Comparison of ENCODE assay signal across 23 cellular contexts in the genomic region with DNA sequence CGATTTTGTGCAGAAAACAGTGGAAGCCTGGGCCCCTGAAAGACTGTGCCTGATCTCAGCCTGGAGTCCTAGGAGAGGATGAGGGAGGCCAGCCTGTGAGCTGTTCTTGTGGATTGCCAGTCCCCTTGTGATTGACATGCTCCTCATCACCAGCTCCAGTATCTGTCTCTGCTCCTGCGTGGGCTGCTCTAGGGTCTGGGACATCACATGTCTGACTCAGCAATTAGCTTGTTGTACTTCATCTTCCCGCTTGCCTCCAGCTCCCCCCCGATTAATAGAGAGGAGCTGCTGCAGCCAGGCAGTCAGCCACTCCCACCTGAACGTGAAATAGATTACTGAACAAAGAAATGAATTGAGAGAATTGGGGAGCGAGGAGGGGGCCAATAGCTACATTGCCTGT.
"Had no signal": no experiment of that assay in that cellular context is flagged by ENCODE, and none has a peak within 500 bp of the region (broad histone marks: within the 10 kb centered on the region; RNA-seq: fewer than 3 reads in every experiment).

No MANE protein-coding gene starts in this region.

- H3K27ac Mint-ChIP-seq: activated naive CD8-positive, alpha-beta T cell; activated T-helper 2 cell treated with anti-CD3 and anti-CD28 coated beads, Interferon-gamma antibody, Interleukin-2, Interleukin-4, amounts not matched to agents 10 μg/mL and 5 μg/mL and 100 μg/mL, durations not matched to agents 14 hours and 24 hours and 36 hours; effector memory CD8-positive, alpha-beta T cell; immature natural killer cell; stimulated activated naive B cell treated with anti-CD40 and anti-IgM and Interleukin-4, amounts not matched to agents 10 μg/mL and 1 μg/mL and 100 μg/mL, for 72 hours; T-cell; T-helper 2 cell treated with Interferon-gamma antibody and Interleukin-4, amounts not matched to agents 5 μg/mL and 100 μg/mL, for 36 hours had no signal

- FAIRE-seq: frontal cortex had no signal

- H3K4me3 ChIP-seq: adrenal gland, ascending aorta, esophagus muscularis mucosa, hepatocyte, left ventricle myocardium inferior, thoracic aorta, upper lobe of left lung had no signal

- H3K9me3 Mint-ChIP-seq: activated T-cell treated with anti-CD3 and anti-CD28 coated beads, Interleukin-2, amount 50 U/mL, for 4 hours; activated T-helper 2 cell treated with anti-CD3 and anti-CD28 coated beads, Interferon-gamma antibody, Interleukin-2, Interleukin-4, amounts not matched to agents 10 μg/mL and 5 μg/mL and 100 μg/mL, durations not matched to agents 14 hours and 24 hours and 36 hours; effector memory CD8-positive, alpha-beta T cell; stimulated activated naive B cell treated with anti-CD40 and anti-IgM and Interleukin-4, amounts not matched to agents 10 μg/mL and 1 μg/mL and 100 μg/mL, for 72 hours; T-cell; T-helper 2 cell treated with Interferon-gamma antibody and Interleukin-4, amounts not matched to agents 5 μg/mL and 100 μg/mL, for 36 hours had no signal

- H3K27me3 ChIP-seq: adrenal gland, ascending aorta, brain microvascular endothelial cell, esophagus muscularis mucosa, hepatocyte, upper lobe of left lung had no signal

- H3K4me3 Mint-ChIP-seq: activated naive CD8-positive, alpha-beta T cell; activated T-cell treated with anti-CD3 and anti-CD28 coated beads, Interleukin-2, amount 50 U/mL, for 4 hours; effector memory CD8-positive, alpha-beta T cell; immature natural killer cell; stimulated activated naive B cell treated with anti-CD40 and anti-IgM and Interleukin-4, amounts not matched to agents 10 μg/mL and 1 μg/mL and 100 μg/mL, for 72 hours; T-cell; T-helper 2 cell treated with Interferon-gamma antibody and Interleukin-4, amounts not matched to agents 5 μg/mL and 100 μg/mL, for 36 hours had no signal

- H3K79me2 ChIP-seq: hepatocyte had no signal

- ATAC-seq: activated T-cell treated with anti-CD3 and anti-CD28 coated beads, Interleukin-2, amount 50 U/mL, for 4 hours; effector memory CD8-positive, alpha-beta T cell; stimulated activated naive B cell treated with anti-CD40 and anti-IgM and Interleukin-4, amounts not matched to agents 10 μg/mL and 1 μg/mL and 100 μg/mL, for 72 hours; T-cell had no signal

- H3K36me3 ChIP-seq: adrenal gland, ascending aorta, brain microvascular endothelial cell, esophagus muscularis mucosa, left ventricle myocardium inferior, thoracic aorta, upper lobe of left lung had no signal

- H3K4me2 ChIP-seq: hepatocyte had no signal

- H3K9me3 ChIP-seq: adrenal gland, ascending aorta, thoracic aorta, upper lobe of left lung had no signal

- H2AFZ ChIP-seq: hepatocyte had no signal

- H3K4me1 Mint-ChIP-seq: immature natural killer cell; stimulated activated naive B cell treated with anti-CD40 and anti-IgM and Interleukin-4, amounts not matched to agents 10 μg/mL and 1 μg/mL and 100 μg/mL, for 72 hours; T-cell had no signal

- H3K27ac ChIP-seq: adrenal gland, ascending aorta, brain microvascular endothelial cell, esophagus muscularis mucosa, hepatocyte, left ventricle myocardium inferior, thoracic aorta, upper lobe of left lung had no signal

- DNase-seq: activated CD4-positive, alpha-beta T cell treated with anti-CD3 and anti-CD28 coated beads for 1 hour; activated naive CD4-positive, alpha-beta T cell; activated T-cell treated with anti-CD3 and anti-CD28 coated beads, Interleukin-2, amount 50 U/mL, for 4 hours; brain microvascular endothelial cell; caudate nucleus; effector memory CD8-positive, alpha-beta T cell; glutamatergic neuron; immature natural killer cell; left ventricle myocardium inferior; stimulated activated CD4-positive, alpha-beta T cell treated with anti-CD3 and anti-CD28 coated beads, Interleukin-2, amount 100 ng/mL, for 48 hours; stimulated activated CD8-positive, alpha-beta memory T cell treated with anti-CD3 and anti-CD28 coated beads, Interleukin-4, amount 100 ng/mL, for 48 hours; stimulated activated naive B cell treated with anti-CD40 and anti-IgM and Interleukin-4, amounts not matched to agents 10 μg/mL and 1 μg/mL and 100 μg/mL, for 72 hours; T-cell; upper lobe of left lung had no signal

- H3K4me1 ChIP-seq: adrenal gland, ascending aorta, upper lobe of left lung had no signal

- H3K36me3 Mint-ChIP-seq: activated naive CD8-positive, alpha-beta T cell; immature natural killer cell; stimulated activated naive B cell treated with anti-CD40 and anti-IgM and Interleukin-4, amounts not matched to agents 10 μg/mL and 1 μg/mL and 100 μg/mL, for 72 hours; T-cell had no signal
